ENCODE assay signal across 12 cellular contexts in genomic region chr17:76598004-76598439, GRCh38. TPM values are rescaled to one million over a fixed set of nuclear protein-coding genes. Genes with fewer than 3 reads are reported as not detected.
DNase-seq lines count a peak whose midpoint lies in the region; ATAC-seq, FAIRE-seq and TF ChIP-seq lines count a peak whose summit lies in the region.
"Had no signal": no experiment of that assay in that cellular context is flagged by ENCODE, and none has a peak within 500 bp of the region (broad histone marks: within the 10 kb centered on the region; RNA-seq: fewer than 3 reads in every experiment).

No MANE protein-coding gene starts in this region.

- H3K79me2 ChIP-seq in PC-3 (ENCODE audit: low read length), result no peaks in the 10 kb centered on the region

- WGBS in right cardiac atrium, result 46% methylated on average over 2 of the region's 2 CpGs

- TF ChIP-seq CTCF in left ventricle myocardium inferior (IDR thresholded peaks at IDR 0.05; ENCODE audit: borderline replicate concordance), result no peak
- TF ChIP-seq CTCF in PC-3 (conservative IDR thresholded peaks at IDR 0.05; ENCODE audit: low read depth, low read length), result no peak
- no peak for TF ChIP-seq CTCF in type B pancreatic cell (conservative IDR thresholded peaks at IDR 0.05)

- H3K9me3 ChIP-seq in left ventricle myocardium inferior (replicated peaks), result no peaks in the 10 kb centered on the region
- no peaks in the 10 kb centered on the region for H3K9me3 ChIP-seq in PC-3 (ENCODE audit: low read length)
- H3K9me3 ChIP-seq in right cardiac atrium (ENCODE audit: control insufficient read depth, low read length), result no peaks in the 10 kb centered on the region
- H3K9me3 ChIP-seq: heart left ventricle had no signal

- H3K27ac Mint-ChIP-seq in type B pancreatic cell, result peak overlapping the region; percentile 59
- H3K27ac Mint-ChIP-seq: nephron had no signal

- DNase-seq in Right ventricle myocardium inferior (ENCODE audit: missing footprints), result no peak
- no peak for DNase-seq in left ventricle myocardium inferior
- DNase-seq in PC-3, result peak; percentile 19
- no peak for DNase-seq in right cardiac atrium
- no peak for DNase-seq in type B pancreatic cell (ENCODE audit: extremely low spot score, unreplicated experiment)
- no peak for DNase-seq in HUDEP-2 (lab: John Stamatoyannopoulos, UW; ENCODE audit: unreplicated experiment in 76 of 76)
- DNase-seq in GM12891 (ENCODE audit: insufficient read length, low spot score), result no peak
- no peak for DNase-seq in H54 (ENCODE audit: insufficient read length, low spot score)
- DNase-seq: heart left ventricle had no signal

- H3K27me3 Mint-ChIP-seq in type B pancreatic cell, result no peaks in the 10 kb centered on the region

- TF ChIP-seq POLR2A in GM12891 (IDR thresholded peaks at IDR 0.05; ENCODE audit: low read depth, low read length), result no peak
- no peak for TF ChIP-seq POLR2A in H54 (IDR thresholded peaks at IDR 0.05; ENCODE audit: low read depth, low read length)

- H4K20me1 ChIP-seq in PC-3 (ENCODE audit: low read length), result no peaks in the 10 kb centered on the region

- ATAC-seq in Right ventricle myocardium inferior, result peak; percentile 50
- ATAC-seq in PC-3, result no peak
- ATAC-seq in right cardiac atrium, result peak; percentile 4 to 63

- FAIRE-seq in GM12891 (lab: Jason Lieb, UNC) (no peak), H54 (lab: Jason Lieb, UNC) (no peak)

- H3K27me3 ChIP-seq in left ventricle myocardium inferior (ENCODE audit: low read depth), result no peaks in the 10 kb centered on the region
- no peaks in the 10 kb centered on the region for H3K27me3 ChIP-seq in PC-3 (ENCODE audit: low read length)
- no peaks in the 10 kb centered on the region for H3K27me3 ChIP-seq in right cardiac atrium (ENCODE audit: control insufficient read depth, insufficient read depth)
- H3K27me3 ChIP-seq: heart left ventricle had no signal

- H3K4me3 ChIP-seq in left ventricle myocardium inferior (no peak overlapping the region), PC-3 (ENCODE audit: low read length) (no peak overlapping the region), right cardiac atrium (ENCODE audit: low read length) (no peak overlapping the region)
- H3K4me3 ChIP-seq: heart left ventricle had no signal

- H3K27ac ChIP-seq in left ventricle myocardium inferior (replicated peaks) (no peak overlapping the region), PC-3 (ENCODE audit: low read length) (no peak overlapping the region; the same call in 1 of the 2 replicates), right cardiac atrium (ENCODE audit: low read length) (peak overlapping the region; percentile 30)
- H3K27ac ChIP-seq: heart left ventricle had no signal

- no peaks in the 10 kb centered on the region for H3F3A ChIP-seq in PC-3 (ENCODE audit: low read length, unreplicated experiment)

- H3K36me3 ChIP-seq in left ventricle myocardium inferior (no peaks in the 10 kb centered on the region), PC-3 (ENCODE audit: low read depth, low read length) (no peaks in the 10 kb centered on the region)
- H3K36me3 ChIP-seq: heart left ventricle had no signal

- no peak overlapping the region for H2AFZ ChIP-seq in PC-3 (ENCODE audit: low read length)

- H3K4me2 ChIP-seq in PC-3 (ENCODE audit: low read length), result no peak overlapping the region

- H3K36me3 Mint-ChIP-seq in type B pancreatic cell, result no peaks in the 10 kb centered on the region

- BruUV-seq in PC-3 (replicated peaks; lab: Mats Ljungman, UMichigan), result no TSS peak

- H3K4me1 ChIP-seq in left ventricle myocardium inferior (peaks cover 14% of the 10 kb centered on the region), PC-3 (ENCODE audit: insufficient read depth, low read length) (peaks cover 50% of the 10 kb centered on the region), right cardiac atrium (ENCODE audit: control insufficient read depth, insufficient read depth, low read length) (peaks cover 8% of the 10 kb centered on the region)

- POLR2A ChIA-PET in PC-3 (lab: Charles Lee; ENCODE audit: unreplicated experiment), result no interaction called here

- CTCF ChIA-PET in PC-3 (lab: Charles Lee), result interaction anchor here (1.0 kb wide), 1 partner anchor 26 kb away, joined by 7 read pairs; no protein-coding TSS in a partner anchor

- peaks cover 37% of the 10 kb centered on the region for H3K4me1 Mint-ChIP-seq in type B pancreatic cell (ENCODE audit: unreplicated experiment)
- H3K4me1 Mint-ChIP-seq: central memory CD8-positive, alpha-beta T cell had no signal

- peaks cover 12% of the 10 kb centered on the region for H3K9me3 Mint-ChIP-seq in type B pancreatic cell
- H3K9me3 Mint-ChIP-seq: nephron had no signal

- intact Hi-C loops in Right ventricle myocardium inferior (cut with DNase I) (no loop called here), left ventricle myocardium inferior (cut with micrococcal nuclease) (no loop called here), PC-3 (cut with micrococcal nuclease) (no loop called here), right cardiac atrium (cut with DNase I) (no loop called here)

- no peaks in the 10 kb centered on the region for H3K9me2 ChIP-seq in PC-3 (replicated peaks; ENCODE audit: low read length)

- H3K9ac ChIP-seq in PC-3 (ENCODE audit: low read length), result no peak overlapping the region

- H3K4me3 Mint-ChIP-seq in type B pancreatic cell, result no peak overlapping the region
- H3K4me3 Mint-ChIP-seq: central memory CD8-positive, alpha-beta T cell; nephron had no signal

TF ChIP-seq in GM12891, 5 proteins besides CTCF, POLR2A, EP300 and RAD21:
- TF ChIP-seq POLR2AphosphoS5 (IDR thresholded peaks at IDR 0.05; ENCODE audit: low read depth, low read length), result no peak
- TF ChIP-seq PAX5 (IDR thresholded peaks at IDR 0.05; ENCODE audit: insufficient read depth, low read length, severe bottlenecking), result no peak
- no peak for TF ChIP-seq POU2F2 (IDR thresholded peaks at IDR 0.05; ENCODE audit: low read depth, low read length)
- TF ChIP-seq TAF1 (IDR thresholded peaks at IDR 0.05; ENCODE audit: low read depth, low read length), result no peak
- TF ChIP-seq SPI1 (IDR thresholded peaks at IDR 0.05; ENCODE audit: low read depth, low read length), result no peak

RNA-seq across cellular contexts. Expression of gene ST6GALNAC2, which starts 12.4 kb away (rescaled TPM):
- total RNA-seq in Right ventricle myocardium inferior (5.7 TPM), left ventricle myocardium inferior (4.3 TPM), PC-3 (2014; rRNA removed) (1.0 and 6.4 TPM in 2 replicates), right cardiac atrium (1 to 10 TPM; 4.0 to 5.8 (median 5.5) TPM), type B pancreatic cell (ENCODE audit: low replicate concordance) (4.3 and 10.4 TPM in 2 replicates)
- 4.2 TPM for polyA plus RNA-seq in right cardiac atrium
- polyA plus RNA-seq in GM12891 (2012; ENCODE audit: low read depth, missing spikeins), result 0.13 TPM
- total RNA-seq: T-helper 2 cell treated with Interferon-gamma antibody and Interleukin-4, amounts not matched to agents 100 ng/mL and 5 ng/mL, for 36 hours had no signal

RNA-seq across cellular contexts. Expression of gene ST6GALNAC1, which starts 45.5 kb away (rescaled TPM):
- total RNA-seq in Right ventricle myocardium inferior, result 6.1 TPM
- total RNA-seq in left ventricle myocardium inferior, result 3.1 TPM
- 2.6 and 4.1 TPM in 2 replicates for total RNA-seq in PC-3 (2014; rRNA removed)
- 1 to 10 TPM; 2.4 to 5.0 (median 3.2) TPM for total RNA-seq in right cardiac atrium
- 2.5 TPM for polyA plus RNA-seq in right cardiac atrium
- total RNA-seq in type B pancreatic cell (ENCODE audit: low replicate concordance), result 10.3 and 17.3 TPM in 2 replicates
- polyA plus RNA-seq in GM12891 (2012; ENCODE audit: low read depth, missing spikeins), result not detected

RNA-seq across cellular contexts. Expression of gene PRCD, which starts 58.2 kb away (rescaled TPM):
- 3.4 TPM for total RNA-seq in Right ventricle myocardium inferior
- 3.9 TPM for total RNA-seq in left ventricle myocardium inferior
- 0.86 and 2.5 TPM in 2 replicates for total RNA-seq in PC-3 (2014; rRNA removed)
- total RNA-seq in right cardiac atrium, result 10 to 100 TPM in 3 of 4 donors, 1 to 10 TPM in 1; 6.1 to 11.6 (median 10.9) TPM
- 9.8 TPM for polyA plus RNA-seq in right cardiac atrium
- total RNA-seq in type B pancreatic cell (ENCODE audit: low replicate concordance), result 0.33 and 3.3 TPM in 2 replicates
- 0.23 TPM for polyA plus RNA-seq in GM12891 (2012; ENCODE audit: low read depth, missing spikeins)
- total RNA-seq: T-helper 2 cell treated with Interferon-gamma antibody and Interleukin-4, amounts not matched to agents 100 ng/mL and 5 ng/mL, for 36 hours had no signal
